7 cellular contexts compared by ENCODE assay signal in the genomic region with DNA sequence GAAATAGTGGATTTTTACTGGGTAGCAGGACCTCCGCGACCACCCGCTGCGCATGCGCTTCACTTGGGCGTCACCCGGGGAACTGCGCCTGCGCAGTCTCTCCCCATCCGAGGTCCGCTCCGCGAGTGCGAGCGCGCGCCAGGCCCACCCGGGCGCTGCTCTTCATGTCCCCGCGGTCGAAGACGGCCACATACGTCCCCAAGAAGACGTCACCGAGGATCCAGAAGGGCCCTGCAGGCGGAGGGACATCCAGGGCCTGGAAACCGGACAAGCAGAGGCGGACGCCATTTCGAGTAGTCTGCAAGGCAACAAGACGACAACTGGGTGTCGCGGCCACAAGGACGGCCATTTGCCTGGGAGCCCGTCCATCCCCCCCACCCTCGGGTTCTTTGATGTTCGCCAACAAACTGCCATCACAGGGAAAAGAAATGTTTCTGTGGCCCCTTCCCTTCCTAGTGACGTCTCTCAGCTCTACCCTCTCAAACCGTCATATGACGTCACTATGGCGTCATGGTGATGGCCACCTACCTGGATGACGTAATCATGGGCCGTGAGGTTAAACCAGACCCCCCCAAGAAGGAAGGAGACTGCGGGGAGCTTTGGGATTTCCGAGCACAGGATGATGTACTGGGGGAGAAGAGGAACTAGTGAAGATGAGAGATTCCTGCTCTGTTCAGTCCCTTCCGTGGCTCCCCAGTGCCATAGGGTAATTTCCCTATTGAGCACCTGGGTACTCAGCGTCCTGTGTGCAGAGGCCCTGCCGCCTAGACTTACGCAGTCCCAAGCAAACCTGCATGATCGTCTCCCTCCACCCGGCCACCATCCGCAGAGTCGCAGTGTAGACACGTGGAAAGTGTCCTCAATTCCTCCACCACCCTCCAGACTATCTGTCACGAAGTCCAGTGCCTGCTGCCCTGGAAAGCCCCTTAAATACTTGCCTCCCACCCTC. TPM values are rescaled to one million over a fixed set of nuclear protein-coding genes. Genes with fewer than 3 reads are reported as not detected.
DNase-seq lines count a peak whose midpoint lies in the region; ATAC-seq and TF ChIP-seq lines count a peak whose summit lies in the region.

No MANE protein-coding gene starts in this region.

- peak overlapping the region; percentile 93 for H3K4me3 Mint-ChIP-seq in activated naive CD8-positive, alpha-beta T cell treated with anti-CD3 and anti-CD28 coated beads, Interleukin-2, amount 10 ng/mL, durations not matched to agents 7 days and 5 days

- H3K27me3 Mint-ChIP-seq in activated naive CD8-positive, alpha-beta T cell treated with anti-CD3 and anti-CD28 coated beads, Interleukin-2, amount 10 ng/mL, durations not matched to agents 7 days and 5 days = peaks cover 2% of the 10 kb centered on the region

- peak; percentile 88 for DNase-seq in activated naive CD8-positive, alpha-beta T cell treated with anti-CD3 and anti-CD28 coated beads, Interleukin-2, amount 10 ng/mL, durations not matched to agents 7 days and 5 days
- DNase-seq in hypothalamus (lab: John Stamatoyannopoulos, UW) (peak in 44 of 51 donors; percentile 8 to 68 (median 41)), ureter (ENCODE audit: low spot score) (no peak)
- DNase-seq in stimulated activated CD4-positive, alpha-beta T cell treated with anti-CD3 and anti-CD28 coated beads, Interleukin-2, amount 100 ng/mL, for 24 hours = peak; percentile 74 to 79

- POLR2A ChIA-PET in activated naive CD8-positive, alpha-beta T cell treated with anti-CD3 and anti-CD28 coated beads, Interleukin-2, amount 10 ng/mL, durations not matched to agents 7 days and 5 days (lab: Charles Lee) = interaction anchor here (0.6 to 1.9 kb wide), 8 partner anchors 9 to 197 kb away, joined by 3 to 13 read pairs (median 6); a partner anchor contains a TSS

- H3K9me3 Mint-ChIP-seq in activated naive CD8-positive, alpha-beta T cell treated with anti-CD3 and anti-CD28 coated beads, Interleukin-2, amount 10 ng/mL, durations not matched to agents 7 days and 5 days = no peaks in the 10 kb centered on the region

- H3K4me1 Mint-ChIP-seq in activated naive CD8-positive, alpha-beta T cell treated with anti-CD3 and anti-CD28 coated beads, Interleukin-2, amount 10 ng/mL, durations not matched to agents 7 days and 5 days = peaks cover 40% of the 10 kb centered on the region

- H3K36me3 Mint-ChIP-seq in activated naive CD8-positive, alpha-beta T cell treated with anti-CD3 and anti-CD28 coated beads, Interleukin-2, amount 10 ng/mL, durations not matched to agents 7 days and 5 days = peaks cover 13% of the 10 kb centered on the region

- peak; percentile 68 for TF ChIP-seq POLR2A in Raji (IDR thresholded peaks at IDR 0.05; ENCODE audit: insufficient read depth, low read depth, low read length)

- ATAC-seq in GM19455 (IDR thresholded peaks at IDR 0.05; ENCODE audit: unreplicated experiment) = peak; percentile 31
- ATAC-seq in activated naive CD8-positive, alpha-beta T cell treated with anti-CD3 and anti-CD28 coated beads, Interleukin-2, amount 10 ng/mL, durations not matched to agents 7 days and 5 days (ENCODE audit: low read depth) = peak; percentile 40
- ATAC-seq in GM19351 (IDR thresholded peaks at IDR 0.05; ENCODE audit: unreplicated experiment) = no peak

- peak overlapping the region; percentile 98 for H3K27ac Mint-ChIP-seq in activated naive CD8-positive, alpha-beta T cell treated with anti-CD3 and anti-CD28 coated beads, Interleukin-2, amount 10 ng/mL, durations not matched to agents 7 days and 5 days

RNA-seq across cellular contexts. Expression of a gene that starts 6.7 kb away (rescaled TPM):
- 1 to 10 TPM; 4.8 to 5.4 TPM for total RNA-seq in activated naive CD8-positive, alpha-beta T cell treated with anti-CD3 and anti-CD28 coated beads, Interleukin-2, amount 10 ng/mL, durations not matched to agents 7 days and 5 days
- total RNA-seq in ureter = 1.1 TPM

RNA-seq across cellular contexts. Expression of a gene that starts 17.5 kb away (rescaled TPM):
- 10 to 100 TPM; 81.6 to 82.8 TPM for total RNA-seq in activated naive CD8-positive, alpha-beta T cell treated with anti-CD3 and anti-CD28 coated beads, Interleukin-2, amount 10 ng/mL, durations not matched to agents 7 days and 5 days
- total RNA-seq in ureter = 64.5 TPM

RNA-seq across cellular contexts. Expression of a gene that starts 25.4 kb away (rescaled TPM):
- 100 to 1,000 TPM; 131 to 143 TPM for total RNA-seq in activated naive CD8-positive, alpha-beta T cell treated with anti-CD3 and anti-CD28 coated beads, Interleukin-2, amount 10 ng/mL, durations not matched to agents 7 days and 5 days
- 17.0 TPM for total RNA-seq in ureter

RNA-seq across cellular contexts. Expression of a gene that starts 29.6 kb away (rescaled TPM):
- 1 to 10 TPM; 1.1 to 1.4 TPM for total RNA-seq in activated naive CD8-positive, alpha-beta T cell treated with anti-CD3 and anti-CD28 coated beads, Interleukin-2, amount 10 ng/mL, durations not matched to agents 7 days and 5 days
- 22.4 TPM for total RNA-seq in ureter

RNA-seq across cellular contexts. Expression of a gene that starts 60.0 kb away (rescaled TPM):
- under 1 TPM in 1 of 2 experiments, not detected in 1; 0.42 TPM for total RNA-seq in activated naive CD8-positive, alpha-beta T cell treated with anti-CD3 and anti-CD28 coated beads, Interleukin-2, amount 10 ng/mL, durations not matched to agents 7 days and 5 days
- total RNA-seq in ureter = 0.96 TPM
